13 cellular contexts compared by ENCODE assay signal in genomic region chr2:138276367-138276766, GRCh38.
DNase-seq lines count a peak whose midpoint lies in the region; ATAC-seq, FAIRE-seq and TF ChIP-seq lines count a peak whose summit lies in the region.
"Had no signal": no experiment of that assay in that cellular context is flagged by ENCODE, and none has a peak within 500 bp of the region (broad histone marks: within the 10 kb centered on the region; RNA-seq: fewer than 3 reads in every experiment).

No MANE protein-coding gene starts in this region.

- CTCF ChIA-PET in endothelial cell of umbilical vein (lab: Charles Lee), result no interaction called here

- ATAC-seq in GM18868 (IDR thresholded peaks at IDR 0.05; ENCODE audit: unreplicated experiment), result no peak

- no peaks in the 10 kb centered on the region for H3K79me2 ChIP-seq in ACC112 (ENCODE audit: control insufficient read depth, insufficient read depth, low read length, unreplicated experiment)
- H3K79me2 ChIP-seq in endothelial cell of umbilical vein (ENCODE audit: control insufficient read depth, insufficient read depth, low read length), result no peaks in the 10 kb centered on the region

- POLR2A ChIA-PET in endothelial cell of umbilical vein (lab: Charles Lee), result no interaction called here

- DNase-seq in NCI-H69 (lab: John Stamatoyannopoulos, UW), result peak; percentile 64
- DNase-seq in endothelial cell of umbilical vein (ENCODE audit: low read depth, low spot score), result no peak
- no peak for DNase-seq in occipital lobe (lab: John Stamatoyannopoulos, UW)
- no peak for DNase-seq in cortex of kidney (lab: John Stamatoyannopoulos, UW)
- no peak for DNase-seq in RPMI8226
- DNase-seq: activated naive CD4-positive, alpha-beta T cell treated with anti-CD3 and anti-CD28 coated beads, Interleukin-2, amount 10 ng/mL, durations not matched to agents 7 days and 5 days; nephron progenitor cell; Peyer's patch; T-helper 9 cell had no signal

- H3K4me3 ChIP-seq in ACC112 (ENCODE audit: low read depth, low read length) (no peak overlapping the region), endothelial cell of umbilical vein (replicated peaks in 1 of 3; ENCODE audit: insufficient read depth in 1 of 3, low read depth in 1 of 3, low read length in 3 of 3) (no peak overlapping the region), mucosa of rectum (ENCODE audit: low read length in 2 of 2) (peak overlapping the region; percentile 26 to 36)
- H3K4me3 ChIP-seq: Peyer's patch had no signal

- H3K27ac ChIP-seq in ACC112 (ENCODE audit: low read depth, low read length) (no peak overlapping the region), endothelial cell of umbilical vein (ENCODE audit: insufficient read depth, low read depth, low read length) (no peak overlapping the region), mucosa of rectum (ENCODE audit: low read depth in 2 of 2, low read length in 2 of 2) (peak overlapping the region; percentile 66 to 69)
- H3K27ac ChIP-seq: HL-60, Peyer's patch had no signal

- TF ChIP-seq CTCF in endothelial cell of umbilical vein (IDR thresholded peaks at IDR 0.05; ENCODE audit: extremely low read depth in 1 of 2, insufficient read depth in 1 of 2, low read depth in 1 of 2, low read length in 2 of 2), result no peak

- H3K9ac ChIP-seq in endothelial cell of umbilical vein (replicated peaks; ENCODE audit: extremely low read depth, insufficient read depth, low read length) (no peak overlapping the region), mucosa of rectum (ENCODE audit: low read depth in 1 of 2, low read length in 2 of 2) (no peak overlapping the region)

- no TSS peak for BruUV-seq in endothelial cell of umbilical vein (replicated peaks; lab: Mats Ljungman, UMichigan)

- no peak for FAIRE-seq in endothelial cell of umbilical vein (lab: Jason Lieb, UNC)

- H3K27me3 ChIP-seq in ACC112 (ENCODE audit: insufficient read depth, low read length) (no peaks in the 10 kb centered on the region), endothelial cell of umbilical vein (ENCODE audit: control insufficient read depth in 2 of 2, insufficient read depth in 2 of 2, low read length in 2 of 2) (no peaks in the 10 kb centered on the region), mucosa of rectum (ENCODE audit: control insufficient read depth in 2 of 2, insufficient read depth in 2 of 2, low read length in 2 of 2) (no peaks in the 10 kb centered on the region)
- H3K27me3 ChIP-seq: Peyer's patch had no signal

- H4K20me1 ChIP-seq in endothelial cell of umbilical vein (replicated peaks; ENCODE audit: control insufficient read depth, extremely low read depth, insufficient read depth, low read length), result no peaks in the 10 kb centered on the region

- H3K9me3 ChIP-seq in endothelial cell of umbilical vein (replicated peaks; ENCODE audit: control insufficient read depth, insufficient read depth, low read length) (no peaks in the 10 kb centered on the region), mucosa of rectum (ENCODE audit: control insufficient read depth in 2 of 2, low read length in 2 of 2) (no peaks in the 10 kb centered on the region)
- H3K9me3 ChIP-seq: Peyer's patch had no signal

- peaks cover 31% of the 10 kb centered on the region for H3K4me1 ChIP-seq in ACC112 (ENCODE audit: control insufficient read depth, insufficient read depth, low read length, unreplicated experiment)
- peaks cover 10% of the 10 kb centered on the region for H3K4me1 ChIP-seq in endothelial cell of umbilical vein (ENCODE audit: control insufficient read depth, extremely low read depth, insufficient read depth, low read length)
- peaks cover 10 to 23% of the 10 kb centered on the region in 2 donors for H3K4me1 ChIP-seq in mucosa of rectum (ENCODE audit: control insufficient read depth in 2 of 2, insufficient read depth in 2 of 2, low read length in 2 of 2)

- no peaks in the 10 kb centered on the region for H3K9me1 ChIP-seq in endothelial cell of umbilical vein (replicated peaks; ENCODE audit: control insufficient read depth, extremely low read depth, insufficient read depth, low read length)

- H3K4me2 ChIP-seq in endothelial cell of umbilical vein (ENCODE audit: insufficient read depth, low read length), result no peak overlapping the region

- H2AFZ ChIP-seq in ACC112 (ENCODE audit: low read length, unreplicated experiment), result peak overlapping the region; percentile 28
- peak overlapping the region; percentile 45 for H2AFZ ChIP-seq in endothelial cell of umbilical vein (ENCODE audit: low read depth, low read length)

- H3K36me3 ChIP-seq in ACC112 (ENCODE audit: insufficient read depth, low read length) (no peaks in the 10 kb centered on the region), endothelial cell of umbilical vein (ENCODE audit: control insufficient read depth in 2 of 2, extremely low read depth in 1 of 2, insufficient read depth in 2 of 2, low read length in 2 of 2) (no peaks in the 10 kb centered on the region), mucosa of rectum (ENCODE audit: control insufficient read depth in 2 of 2, insufficient read depth in 2 of 2, low read length in 2 of 2) (no peaks in the 10 kb centered on the region)
- H3K36me3 ChIP-seq: Peyer's patch had no signal

- no peak for TF ChIP-seq POLR2A in endothelial cell of umbilical vein (IDR thresholded peaks at IDR 0.05; ENCODE audit: low read depth, low read length)

- dilution Hi-C loops in endothelial cell of umbilical vein (cut with MboI; ENCODE audit: extremely low pct_ligation_motif_present, low sequenced_read_pairs), result no loop called here

- intact Hi-C loops in endothelial cell of umbilical vein (cut with micrococcal nuclease), result loop anchor here (10.0 kb wide), 1 partner anchor 228 kb away; the partner anchor contains the start of gene SPOPL

TF ChIP-seq in endothelial cell of umbilical vein, 7 proteins besides CTCF, POLR2A, EP300 and RAD21:
- TF ChIP-seq JUN (IDR thresholded peaks at IDR 0.05; ENCODE audit: borderline replicate concordance, insufficient read depth, insufficient read length, low read depth), result no peak
- TF ChIP-seq MYC (IDR thresholded peaks at IDR 0.05; ENCODE audit: low read depth, low read length), result no peak
- TF ChIP-seq GATA2 (IDR thresholded peaks at IDR 0.05; ENCODE audit: insufficient read depth, insufficient read length, low read depth, low read length), result no peak
- no peak for TF ChIP-seq EZH2 (IDR thresholded peaks at IDR 0.05; ENCODE audit: borderline replicate concordance, low read depth, low read length, severe bottlenecking)
- no peak for TF ChIP-seq FOS (IDR thresholded peaks at IDR 0.05; ENCODE audit: borderline replicate concordance, insufficient read depth, low read length)
TF ChIP-seq in endothelial cell of umbilical vein: peak in this region for 0.

Comparison
In these comparisons a context has a peak if more than half of its experiments do, and no peak if none do; other contexts are left out.
1. H3K27ac ChIP-seq: peak in mucosa of rectum (2 of 2); none in ACC112 (single experiment) and endothelial cell of umbilical vein (single experiment).
2. H3K4me3 ChIP-seq: peak in mucosa of rectum (2 of 2); none in ACC112 (single experiment) and endothelial cell of umbilical vein (0 of 3).